21 cellular contexts compared by ENCODE assay signal in genomic region chr11:69475866-69476714, GRCh38. TPM values are rescaled to one million over a fixed set of nuclear protein-coding genes. Genes with fewer than 3 reads are reported as not detected.
DNase-seq lines count a peak whose midpoint lies in the region; ATAC-seq and TF ChIP-seq lines count a peak whose summit lies in the region.
"Had no signal": no experiment of that assay in that cellular context is flagged by ENCODE, and none has a peak within 500 bp of the region (broad histone marks: within the 10 kb centered on the region; RNA-seq: fewer than 3 reads in every experiment).

No MANE protein-coding gene starts in this region.

- no peaks in the 10 kb centered on the region for H3K27me3 ChIP-seq in right atrium auricular region
- no peaks in the 10 kb centered on the region for H3K27me3 ChIP-seq in uterus

- peaks cover 0 to 6% of the 10 kb centered on the region in 2 donors for H3K9me3 ChIP-seq in right atrium auricular region
- H3K9me3 ChIP-seq in mucosa of descending colon = no peaks in the 10 kb centered on the region
- no peaks in the 10 kb centered on the region for H3K9me3 ChIP-seq in uterus

- no peak for TF ChIP-seq POLR2A in uterus (IDR thresholded peaks at IDR 0.05)

- peaks cover 0 to 23% of the 10 kb centered on the region in 2 donors for H3K4me1 ChIP-seq in right atrium auricular region
- H3K4me1 ChIP-seq in mucosa of descending colon (ENCODE audit: low read depth) = peaks cover 12% of the 10 kb centered on the region
- H3K4me1 ChIP-seq in uterus = peaks cover 0 to 6% of the 10 kb centered on the region in 2 donors

- H3K27ac ChIP-seq in right atrium auricular region (no peak overlapping the region), uterus (no peak overlapping the region)

- TF ChIP-seq CTCF in right atrium auricular region (IDR thresholded peaks at IDR 0.05) (no peak), mucosa of descending colon (IDR thresholded peaks at IDR 0.05) (no peak), uterus (IDR thresholded peaks at IDR 0.05) (no peak)

- no peak overlapping the region for H3K4me3 ChIP-seq in right atrium auricular region
- H3K4me3 ChIP-seq in mucosa of descending colon = no peak overlapping the region
- H3K4me3 ChIP-seq in uterus = no peak overlapping the region

- DNase-seq in Right ventricle myocardium superior (peak; percentile 17), right atrium auricular region (ENCODE audit: low spot score) (no peak), iPS DF 19.7 (ENCODE audit: low read depth, low spot score) (peak; percentile 42), mucosa of descending colon (peak in 2 of 3 donors; percentile 29 to 36), uterus (no peak), amniotic stem cell (lab: John Stamatoyannopoulos, UW) (no peak), NOMO-1 treated with dmso at 0.1 percent for 144 hours (lab: John Stamatoyannopoulos, UW; ENCODE audit: unreplicated experiment) (no peak), 8988T (no peak)
- DNase-seq: DMS79 treated with DMSO at 0.1 percent for 48 hours, HCEC 1CT, MM.1S, NCI-H1092, NCI-H1436 treated with DMSO at 0.1 percent for 48 hours, NCI-H2081, NCI-H748 treated with DMSO at 0.1 percent for 48 hours, SIG-M5 had no signal

- H3K36me3 ChIP-seq in right atrium auricular region (no peaks in the 10 kb centered on the region), mucosa of descending colon (ENCODE audit: low read depth) (no peaks in the 10 kb centered on the region), uterus (no peaks in the 10 kb centered on the region)

- intact Hi-C loops in Right ventricle myocardium superior (cut with DNase I) (no loop called here), mucosa of descending colon (cut with DNase I, micrococcal nuclease) (no loop called here), uterus (cut with DNase I; ENCODE audit: low total_unique reads) (no loop called here)

- ATAC-seq in Right ventricle myocardium superior (ENCODE audit: poor library complexity) (no peak), mucosa of descending colon (no peak)

RNA-seq across cellular contexts. Expression of gene LINC01488, which starts 5.4 kb away (rescaled TPM):
- total RNA-seq in Right ventricle myocardium superior = 0.22 TPM
- not detected for total RNA-seq in right atrium auricular region
- not detected for total RNA-seq in mucosa of descending colon
- not detected for total RNA-seq in uterus
- total RNA-seq: A172, B cell, LHCN-M2, NCI-H460, RPMI7951 had no signal

Comparison
In these comparisons a context has a peak if more than half of its experiments do, and no peak if none do; other contexts are left out.
1. DNase-seq: peak in Right ventricle myocardium superior (single experiment), iPS DF 19.7 (single experiment) and mucosa of descending colon (2 of 3); none in right atrium auricular region (single experiment), uterus (0 of 2), amniotic stem cell (single experiment), NOMO-1 treated with dmso at 0.1 percent for 144 hours (single experiment) and 8988T (single experiment).